Comparison of ENCODE assay signal across 11 cellular contexts in the genomic region with DNA sequence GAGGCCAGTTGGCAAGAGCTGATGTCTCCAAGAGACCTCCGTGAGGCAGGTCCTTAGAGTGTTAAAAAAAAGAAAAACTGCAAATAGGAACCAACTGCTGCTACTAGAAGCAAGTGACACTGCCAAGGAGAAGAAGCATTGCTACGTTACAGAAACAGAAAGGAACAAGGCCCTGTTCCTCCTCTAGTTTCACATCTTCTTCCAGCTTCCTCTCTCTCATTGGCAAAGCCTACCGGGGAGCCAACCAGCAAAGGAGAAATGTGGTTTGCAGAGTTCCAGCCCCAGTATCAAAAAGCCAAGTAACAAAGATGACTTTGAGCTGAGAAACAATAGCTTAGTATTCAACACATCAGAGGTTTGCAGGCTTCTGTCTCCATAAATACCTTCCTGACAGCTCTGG.
DNase-seq lines count a peak whose midpoint lies in the region; ATAC-seq lines count a peak whose summit lies in the region.
"Had no signal": no experiment of that assay in that cellular context is flagged by ENCODE, and none has a peak within 500 bp of the region (broad histone marks: within the 10 kb centered on the region; RNA-seq: fewer than 3 reads in every experiment).

No MANE protein-coding gene starts in this region.

- peaks cover 8 to 21% of the 10 kb centered on the region in 2 donors for H3K4me1 Mint-ChIP-seq in stimulated activated naive B cell treated with anti-CD40 and anti-IgM and Interleukin-4, amounts not matched to agents 10 μg/mL and 1 μg/mL and 100 μg/mL, for 72 hours
- H3K4me1 Mint-ChIP-seq: endodermal cell, T-cell had no signal

- H3K27ac Mint-ChIP-seq in stimulated activated naive B cell treated with anti-CD40 and anti-IgM and Interleukin-4, amounts not matched to agents 10 μg/mL and 1 μg/mL and 100 μg/mL, for 72 hours: peak overlapping the region; percentile 70
- H3K27ac Mint-ChIP-seq: endodermal cell, T-cell had no signal

- no peaks in the 10 kb centered on the region for H3K27me3 Mint-ChIP-seq in stimulated activated naive B cell treated with anti-CD40 and anti-IgM and Interleukin-4, amounts not matched to agents 10 μg/mL and 1 μg/mL and 100 μg/mL, for 72 hours
- H3K27me3 Mint-ChIP-seq: T-cell had no signal

- ATAC-seq in GM19395 (IDR thresholded peaks at IDR 0.05; ENCODE audit: unreplicated experiment): peak; percentile 88
- peak; percentile 72 for ATAC-seq in HG02943 (IDR thresholded peaks at IDR 0.05; ENCODE audit: low read depth, unreplicated experiment)
- peak; percentile 96 to 97 for ATAC-seq in stimulated activated naive B cell treated with anti-CD40 and anti-IgM and Interleukin-4, amounts not matched to agents 10 μg/mL and 1 μg/mL and 100 μg/mL, for 72 hours (replicated peaks)
- ATAC-seq: T-cell had no signal

- no peaks in the 10 kb centered on the region for H3K36me3 Mint-ChIP-seq in stimulated activated naive B cell treated with anti-CD40 and anti-IgM and Interleukin-4, amounts not matched to agents 10 μg/mL and 1 μg/mL and 100 μg/mL, for 72 hours
- H3K36me3 Mint-ChIP-seq: T-cell had no signal

- peak; percentile 80 for DNase-seq in NOMO-1 treated with dmso at 0.1 percent for 144 hours (lab: John Stamatoyannopoulos, UW; ENCODE audit: unreplicated experiment)
- peak; percentile 23 for DNase-seq in stimulated activated naive B cell treated with anti-CD40 and anti-IgM and Interleukin-4, amounts not matched to agents 10 μg/mL and 1 μg/mL and 100 μg/mL, for 72 hours
- no peak for DNase-seq in DMS 273 treated with DMSO at 0.1 percent for 48 hours (lab: John Stamatoyannopoulos, UW)
- DNase-seq in NCI-H2196 treated with DMSO at 0.1 percent for 48 hours (lab: John Stamatoyannopoulos, UW; ENCODE audit: unreplicated experiment): no peak
- no peak for DNase-seq in activated naive CD4-positive, alpha-beta T cell treated with anti-CD3 and anti-CD28 coated beads, Interleukin-2, amount 50 U/mL, for 16 hours
- no peak for DNase-seq in NCI-H226
- DNase-seq: endodermal cell, stomach had no signal

- no peaks in the 10 kb centered on the region for H3K9me3 Mint-ChIP-seq in stimulated activated naive B cell treated with anti-CD40 and anti-IgM and Interleukin-4, amounts not matched to agents 10 μg/mL and 1 μg/mL and 100 μg/mL, for 72 hours
- H3K9me3 Mint-ChIP-seq: endodermal cell had no signal

- H3K4me3 Mint-ChIP-seq in stimulated activated naive B cell treated with anti-CD40 and anti-IgM and Interleukin-4, amounts not matched to agents 10 μg/mL and 1 μg/mL and 100 μg/mL, for 72 hours: no peak overlapping the region
- H3K4me3 Mint-ChIP-seq: endodermal cell, T-cell had no signal

Comparison
In these comparisons a context has a peak if more than half of its experiments do, and no peak if none do; other contexts are left out.
1. DNase-seq: peak in NOMO-1 treated with dmso at 0.1 percent for 144 hours (single experiment) and stimulated activated naive B cell treated with anti-CD40 and anti-IgM and Interleukin-4, amounts not matched to agents 10 μg/mL and 1 μg/mL and 100 μg/mL, for 72 hours (single experiment); none in DMS 273 treated with DMSO at 0.1 percent for 48 hours (single experiment), NCI-H2196 treated with DMSO at 0.1 percent for 48 hours (single experiment), activated naive CD4-positive, alpha-beta T cell treated with anti-CD3 and anti-CD28 coated beads, Interleukin-2, amount 50 U/mL, for 16 hours (single experiment) and NCI-H226 (single experiment).
2. Peak in every context shown above with its lines, with median percentiles within 50 percentile points of each other: ATAC-seq.